Comparison of ENCODE assay signal across 1 cellular context in the genomic region with DNA sequence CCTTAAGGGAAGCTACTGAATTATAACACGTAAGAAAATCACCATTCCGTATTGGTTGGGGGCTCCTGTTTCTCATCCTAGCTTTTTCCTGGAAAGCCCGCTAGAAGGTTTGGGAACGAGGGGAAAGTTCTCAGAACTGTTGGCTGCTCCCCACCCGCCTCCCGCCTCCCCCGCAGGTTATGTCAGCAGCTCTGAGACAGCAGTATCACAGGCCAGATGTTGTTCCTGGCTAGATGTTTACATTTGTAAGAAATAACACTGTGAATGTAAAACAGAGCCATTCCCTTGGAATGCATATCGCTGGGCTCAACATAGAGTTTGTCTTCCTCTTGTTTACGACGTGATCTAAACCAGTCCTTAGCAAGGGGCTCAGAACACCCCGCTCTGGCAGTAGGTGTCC.
TF ChIP-seq lines count a peak whose summit lies in the region.

No MANE protein-coding gene starts in this region.

TF ChIP-seq in SK-N-SH, 30 proteins besides CTCF, POLR2A, EP300 and RAD21:
- TF ChIP-seq FOXM1 (IDR thresholded peaks at IDR 0.05; ENCODE audit: low read depth) = no peak
- no peak for TF ChIP-seq SMC3 (IDR thresholded peaks at IDR 0.05; ENCODE audit: low read depth, low read length)
- TF ChIP-seq POLR2AphosphoS5 (IDR thresholded peaks at IDR 0.05; ENCODE audit: low read depth, low read length) = no peak
- TF ChIP-seq JUND (IDR thresholded peaks at IDR 0.05) = no peak
- TF ChIP-seq TEAD4 (IDR thresholded peaks at IDR 0.05; ENCODE audit: borderline replicate concordance, insufficient read depth) = no peak
- no peak for TF ChIP-seq GATA2 (CRISPR knock-in tag; IDR thresholded peaks at IDR 0.05)
